Comparison of ENCODE assay signal across 8 cellular contexts in genomic region chr4:53365486-53366300, GRCh38. TPM values are rescaled to one million over a fixed set of nuclear protein-coding genes. Genes with fewer than 3 reads are reported as not detected.
A peak's percentile ranks its signal among the peaks of the same experiment; 100 is the strongest.
DNase-seq lines count a peak whose midpoint lies in the region; ATAC-seq lines count a peak whose summit lies in the region.

Gene SCFD2, minus strand, starts transcription at chr4:53366061.

- peak within 1 kb of the TSS; percentile 97 for H3K4me3 ChIP-seq in BLaER1

- no peaks in the 10 kb centered on the region for H3K9me3 ChIP-seq in BLaER1

- DNase-seq in NCI-H69 (lab: John Stamatoyannopoulos, UW) (peak; percentile 97), dedifferentiated amniotic fluid mesenchymal stem cell (ENCODE audit: extremely low spot score) (peak; percentile 97), left kidney (ENCODE audit: low read depth, low spot score) (peak; percentile 99)
- DNase-seq in activated CD4-positive, alpha-beta T cell treated with anti-CD3 and anti-CD28 coated beads, Interleukin-2, amount 10 ng/mL, durations not matched to agents 7 days and 5 days: peak; percentile 99
- peak; percentile 96 to 97 for DNase-seq in stimulated activated CD4-positive, alpha-beta T cell treated with anti-CD3 and anti-CD28 coated beads, Interleukin-2, amount 100 ng/mL, for 24 hours

- H3K27me3 ChIP-seq in BLaER1: no peaks in the 10 kb centered on the region

- POLR2A ChIA-PET in activated CD4-positive, alpha-beta T cell treated with anti-CD3 and anti-CD28 coated beads, Interleukin-2, amount 10 ng/mL, durations not matched to agents 7 days and 5 days (lab: Charles Lee): interaction anchor here (1.1 kb wide), 1 partner anchor 654 kb away, joined by 3 read pairs; no protein-coding TSS in a partner anchor

- peaks cover 18% of the 10 kb centered on the region for H3K27me3 Mint-ChIP-seq in activated CD4-positive, alpha-beta T cell treated with anti-CD3 and anti-CD28 coated beads, Interleukin-2, amount 10 ng/mL, durations not matched to agents 7 days and 5 days

- CTCF ChIA-PET in activated CD4-positive, alpha-beta T cell treated with anti-CD3 and anti-CD28 coated beads, Interleukin-2, amount 10 ng/mL, durations not matched to agents 7 days and 5 days (lab: Charles Lee): interaction anchor here (0.9 to 1.2 kb wide), 2 partner anchors 8 to 12 kb away, joined by 3 read pairs; partner anchors contain the start of gene FIP1L1

- peak within 1 kb of the TSS; percentile 82 for H3K9ac ChIP-seq in BLaER1

- peak within 1 kb of the TSS; percentile 68 for H3K27ac ChIP-seq in BLaER1

- H3K4me2 ChIP-seq in BLaER1: peak within 1 kb of the TSS; percentile 94

- H3K9me3 Mint-ChIP-seq in activated CD4-positive, alpha-beta T cell treated with anti-CD3 and anti-CD28 coated beads, Interleukin-2, amount 10 ng/mL, durations not matched to agents 7 days and 5 days: no peaks in the 10 kb centered on the region

- H3K4me3 Mint-ChIP-seq in activated CD4-positive, alpha-beta T cell treated with anti-CD3 and anti-CD28 coated beads, Interleukin-2, amount 10 ng/mL, durations not matched to agents 7 days and 5 days: peak within 1 kb of the TSS; percentile 94

- peaks cover 46% of the 10 kb centered on the region for H3K4me1 ChIP-seq in BLaER1

- peak within 1 kb of the TSS; percentile 92 for H3K27ac Mint-ChIP-seq in activated CD4-positive, alpha-beta T cell treated with anti-CD3 and anti-CD28 coated beads, Interleukin-2, amount 10 ng/mL, durations not matched to agents 7 days and 5 days

- H3K4me1 Mint-ChIP-seq in activated CD4-positive, alpha-beta T cell treated with anti-CD3 and anti-CD28 coated beads, Interleukin-2, amount 10 ng/mL, durations not matched to agents 7 days and 5 days: peaks cover 49% of the 10 kb centered on the region

- H3K36me3 ChIP-seq in BLaER1: 0 out of 2 replicates have a peak, but pooled peaks cover 5% of the 10 kb centered on the region

- ATAC-seq in GM19328 (IDR thresholded peaks at IDR 0.05; ENCODE audit: unreplicated experiment) (peak; percentile 97), HG03520 (IDR thresholded peaks at IDR 0.05; ENCODE audit: unreplicated experiment) (peak; percentile 95)

- H3K36me3 Mint-ChIP-seq in activated CD4-positive, alpha-beta T cell treated with anti-CD3 and anti-CD28 coated beads, Interleukin-2, amount 10 ng/mL, durations not matched to agents 7 days and 5 days (ENCODE audit: low read depth): peaks cover 13% of the 10 kb centered on the region

- H4K20me1 ChIP-seq in BLaER1: peaks cover 32% of the 10 kb centered on the region; the same call in 1 of the 2 replicates

RNA-seq across cellular contexts. Expression of gene SCFD2, which starts in this region (rescaled TPM):
- 10 to 100 TPM; 23.0 to 24.5 TPM for total RNA-seq in activated CD4-positive, alpha-beta T cell treated with anti-CD3 and anti-CD28 coated beads, Interleukin-2, amount 10 ng/mL, durations not matched to agents 7 days and 5 days

Comparison
In these comparisons a context has a peak if more than half of its experiments do, and no peak if none do; other contexts are left out.
1. Peak in every context shown above with its lines: DNase-seq, ATAC-seq, H3K4me3 ChIP-seq and H3K27ac ChIP-seq.